19 cellular contexts compared by ENCODE assay signal in the genomic region with DNA sequence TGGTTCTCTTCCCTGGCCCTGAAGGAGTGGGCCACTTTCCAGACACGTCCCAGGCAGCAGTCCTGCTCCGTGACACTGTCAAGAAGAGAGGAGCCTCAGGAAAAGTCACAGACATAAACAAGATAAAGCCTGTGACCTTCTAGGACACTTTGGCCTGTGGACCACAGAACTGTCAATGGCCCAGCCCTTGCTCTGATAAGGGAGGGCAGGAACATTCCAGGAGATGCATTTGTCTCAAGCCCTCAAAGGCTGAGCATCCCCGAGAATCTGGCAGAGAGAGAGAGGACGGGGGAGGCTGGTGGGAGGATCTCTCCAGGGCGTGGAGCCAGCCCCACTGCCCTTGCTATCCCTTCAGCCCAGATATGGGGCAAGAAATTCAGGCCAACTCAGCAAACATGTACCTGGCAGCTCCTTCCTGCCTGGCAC.
"Had no signal": no experiment of that assay in that cellular context is flagged by ENCODE, and none has a peak within 500 bp of the region (broad histone marks: within the 10 kb centered on the region; RNA-seq: fewer than 3 reads in every experiment).

No MANE protein-coding gene starts in this region.

- DNase-seq: activated CD4-positive, alpha-beta memory T cell treated with anti-CD3 and anti-CD28 coated beads, Interleukin-2, amount 10 ng/mL, durations not matched to agents 7 days and 5 days; activated CD4-positive, alpha-beta T cell treated with anti-CD3 and anti-CD28 coated beads for 4 hours; activated CD4-positive, CD25-positive, alpha-beta regulatory T cell; activated CD8-positive, alpha-beta memory T cell treated with anti-CD3 and anti-CD28 coated beads, Interleukin-2, amount 10 ng/mL, durations not matched to agents 7 days and 5 days; activated gamma-delta T cell; activated naive CD4-positive, alpha-beta T cell treated with anti-CD3 and anti-CD28 coated beads, Interleukin-2, amount 50 U/mL, for 16 hours; activated naive CD8-positive, alpha-beta T cell treated with anti-CD3 and anti-CD28 coated beads, Interleukin-2, amount 50 U/mL, for 24 hours; effector memory CD4-positive, alpha-beta T cell; foreskin melanocyte; hippocampal formation; nucleus accumbens; posterior cingulate gyrus; stimulated activated CD4-positive, alpha-beta T cell treated with anti-CD3 and anti-CD28 coated beads, Interleukin-2, amount 100 ng/mL, for 48 hours; stimulated activated CD8-positive, alpha-beta memory T cell treated with anti-CD3 and anti-CD28 coated beads, Interleukin-4, amount 100 ng/mL, for 48 hours; stimulated activated naive B cell treated with anti-CD40 and anti-IgM and Interleukin-4, amounts not matched to agents 10 μg/mL and 1 μg/mL and 100 μg/mL, for 72 hours; T-helper 17 cell; thyroid gland had no signal

- H3K36me3 ChIP-seq: ascending aorta, thyroid gland had no signal

- H3K4me3 ChIP-seq: ascending aorta, thyroid gland had no signal

- H3K27me3 ChIP-seq: ascending aorta, thyroid gland had no signal

- H3K9me3 ChIP-seq: ascending aorta, thyroid gland had no signal

- ATAC-seq: activated CD8-positive, alpha-beta memory T cell treated with anti-CD3 and anti-CD28 coated beads, Interleukin-2, amount 10 ng/mL, durations not matched to agents 7 days and 5 days; activated naive CD8-positive, alpha-beta T cell treated with anti-CD3 and anti-CD28 coated beads, Interleukin-2, amount 50 U/mL, for 24 hours; natural killer cell treated with Interleukin-12 subunit alpha and Interleukin-12 subunit beta and Interleukin-15 and Interleukin-18, amount 100 ng/mL, for 72 hours; stimulated activated naive B cell treated with anti-CD40 and anti-IgM and Interleukin-4, amounts not matched to agents 10 μg/mL and 1 μg/mL and 100 μg/mL, for 72 hours; T-helper 17 cell had no signal

- H3K4me1 ChIP-seq: ascending aorta, thyroid gland had no signal

- H3K27ac ChIP-seq: ascending aorta, thyroid gland had no signal
